ENCODE assay signal across 8 cellular contexts in genomic region chr1:39798859-39799769, GRCh38. TPM values are rescaled to one million over a fixed set of nuclear protein-coding genes. Genes with fewer than 3 reads are reported as not detected.
DNase-seq lines count a peak whose midpoint lies in the region; TF ChIP-seq lines count a peak whose summit lies in the region.
"Not testable (repeated sequence)": the region's sequence is repeated elsewhere in the genome, so short reads cannot be mapped to it uniquely, and the experiment has no call there.

No MANE protein-coding gene starts in this region.

- peak overlapping the region; percentile 72 for H3K27ac Mint-ChIP-seq in activated T-helper 2 cell treated with anti-CD3 and anti-CD28 coated beads, Interferon-gamma antibody, Interleukin-2, Interleukin-4, amounts not matched to agents 10 μg/mL and 5 μg/mL and 100 μg/mL, durations not matched to agents 14 hours and 24 hours and 36 hours

- H3K9me2 ChIP-seq in Karpas-422 (replicated peaks; ENCODE audit: insufficient read depth, low read length): not testable (repeated sequence)

- H3K4me3 ChIP-seq in GM12865 (ENCODE audit: low read depth, low read length) (peak overlapping the region; percentile 50), Karpas-422 (ENCODE audit: low read length) (peak overlapping the region; percentile 44; the same call in 1 of the 2 replicates)
- not testable (repeated sequence) for H3K4me3 ChIP-seq in H7 (ENCODE audit: insufficient read depth, low read depth, low read length); trophoblast cell (ENCODE audit: low read depth, low read length)

- not testable (repeated sequence) for H3K18ac ChIP-seq in trophoblast cell (ENCODE audit: low read length)

- not testable (repeated sequence) for H2AK5ac ChIP-seq in trophoblast cell (ENCODE audit: low read length)

- H3K36me3 ChIP-seq in H7 (replicated peaks; ENCODE audit: control insufficient read depth, insufficient read depth, low read length); Karpas-422 (ENCODE audit: insufficient read depth, low read length); trophoblast cell (ENCODE audit: control insufficient read depth in 1 of 2, insufficient read depth in 2 of 2, low read length in 2 of 2): not testable (repeated sequence)

- H2BK120ac ChIP-seq in trophoblast cell (ENCODE audit: insufficient read depth, low read length, poor library complexity): not testable (repeated sequence)

- DNase-seq in GM12865 (ENCODE audit: low read depth) (peak; percentile 98), H7 (peak; percentile 77), Karpas-422 (peak; percentile 97), SIG-M5 (lab: John Stamatoyannopoulos, UW) (peak; percentile 86), glomerular visceral epithelial cell (ENCODE audit: extremely low spot score) (peak; percentile 89), trophoblast cell (peak; percentile 79 to 89), superior temporal gyrus (ENCODE audit: extremely low spot score) (peak; percentile 76)
- peak; percentile 84 for DNase-seq in activated T-helper 2 cell treated with anti-CD3 and anti-CD28 coated beads, Interferon-gamma antibody, Interleukin-2, Interleukin-4, amounts not matched to agents 10 μg/mL and 5 μg/mL and 100 μg/mL, durations not matched to agents 14 hours and 24 hours and 36 hours (ENCODE audit: low spot score)

- H3K4me1 ChIP-seq in Karpas-422 (ENCODE audit: low read length): peaks cover 11% of the 10 kb centered on the region
- not testable (repeated sequence) for H3K4me1 ChIP-seq in trophoblast cell (ENCODE audit: control insufficient read depth in 1 of 2, insufficient read depth in 2 of 2, low read length in 2 of 2)

- not testable (repeated sequence) for H4K20me1 ChIP-seq in Karpas-422 (ENCODE audit: insufficient read depth, low read depth, low read length)

- peak overlapping the region; percentile 45; the same call in 1 of the 2 replicates for H3K9ac ChIP-seq in Karpas-422 (ENCODE audit: low read length)
- H3K9ac ChIP-seq in trophoblast cell (ENCODE audit: low read length): not testable (repeated sequence)

- H3K4me3 Mint-ChIP-seq in activated T-helper 2 cell treated with anti-CD3 and anti-CD28 coated beads, Interferon-gamma antibody, Interleukin-2, Interleukin-4, amounts not matched to agents 10 μg/mL and 5 μg/mL and 100 μg/mL, durations not matched to agents 14 hours and 24 hours and 36 hours (ENCODE audit: low read depth): peak overlapping the region; percentile 55

- not testable (repeated sequence) for H3K79me2 ChIP-seq in Karpas-422 (ENCODE audit: low read length); trophoblast cell (ENCODE audit: control insufficient read depth, insufficient read depth, low read length, poor library complexity)

- peak overlapping the region; percentile 62 for H3K4me2 ChIP-seq in Karpas-422 (ENCODE audit: low read depth, low read length, poor library complexity, severe bottlenecking)
- H3K4me2 ChIP-seq in trophoblast cell (ENCODE audit: low read length): not testable (repeated sequence)

- H3K36me3 Mint-ChIP-seq in activated T-helper 2 cell treated with anti-CD3 and anti-CD28 coated beads, Interferon-gamma antibody, Interleukin-2, Interleukin-4, amounts not matched to agents 10 μg/mL and 5 μg/mL and 100 μg/mL, durations not matched to agents 14 hours and 24 hours and 36 hours (ENCODE audit: low read depth): not testable (repeated sequence)

- not testable (repeated sequence) for H3K27me3 ChIP-seq in H7 (ENCODE audit: control insufficient read depth, insufficient read depth, low read length); Karpas-422 (ENCODE audit: low read length); trophoblast cell (ENCODE audit: insufficient read depth, low read length)

- H4K12ac ChIP-seq in trophoblast cell (ENCODE audit: low read depth, low read length): not testable (repeated sequence)

- H3K79me1 ChIP-seq in trophoblast cell (ENCODE audit: low read length): not testable (repeated sequence)

- H2AFZ ChIP-seq in Karpas-422 (ENCODE audit: low read length): peak overlapping the region; percentile 98
- not testable (repeated sequence) for H2AFZ ChIP-seq in trophoblast cell (ENCODE audit: insufficient read depth, low read length, poor library complexity)

- not testable (repeated sequence) for H2BK12ac ChIP-seq in trophoblast cell (ENCODE audit: low read length)

- H2BK5ac ChIP-seq in trophoblast cell (ENCODE audit: low read depth, low read length, poor library complexity): not testable (repeated sequence)

- H3K4ac ChIP-seq in trophoblast cell (ENCODE audit: low read depth, low read length): not testable (repeated sequence)

- H3K9me3 Mint-ChIP-seq in activated T-helper 2 cell treated with anti-CD3 and anti-CD28 coated beads, Interferon-gamma antibody, Interleukin-2, Interleukin-4, amounts not matched to agents 10 μg/mL and 5 μg/mL and 100 μg/mL, durations not matched to agents 14 hours and 24 hours and 36 hours: not testable (repeated sequence)

- intact Hi-C loops in activated T-helper 2 cell treated with anti-CD3 and anti-CD28 coated beads, Interferon-gamma antibody, Interleukin-2, Interleukin-4, amounts not matched to agents 10 μg/mL and 5 μg/mL and 100 μg/mL, durations not matched to agents 14 hours and 24 hours and 36 hours (cut with micrococcal nuclease): loop anchor here (2.0 to 10.0 kb wide), 3 partner anchors 62 to 194 kb away; partner anchors contain the start of gene PPIE

- H3K27me3 Mint-ChIP-seq in activated T-helper 2 cell treated with anti-CD3 and anti-CD28 coated beads, Interferon-gamma antibody, Interleukin-2, Interleukin-4, amounts not matched to agents 10 μg/mL and 5 μg/mL and 100 μg/mL, durations not matched to agents 14 hours and 24 hours and 36 hours (ENCODE audit: low read depth): not testable (repeated sequence)

- peaks cover 10% of the 10 kb centered on the region for H3K4me1 Mint-ChIP-seq in activated T-helper 2 cell treated with anti-CD3 and anti-CD28 coated beads, Interferon-gamma antibody, Interleukin-2, Interleukin-4, amounts not matched to agents 10 μg/mL and 5 μg/mL and 100 μg/mL, durations not matched to agents 14 hours and 24 hours and 36 hours (ENCODE audit: low read depth)

- H3K27ac ChIP-seq in Karpas-422 (ENCODE audit: low read length); trophoblast cell (ENCODE audit: low read depth, low read length): not testable (repeated sequence)

- H3K14ac ChIP-seq in trophoblast cell (ENCODE audit: low read length): not testable (repeated sequence)

- not testable (repeated sequence) for H3K23ac ChIP-seq in trophoblast cell (ENCODE audit: low read length)

- not testable (repeated sequence) for H4K8ac ChIP-seq in trophoblast cell (ENCODE audit: low read depth, low read length)

- not testable (repeated sequence) for H4K91ac ChIP-seq in trophoblast cell (ENCODE audit: low read depth, low read length)

- WGBS in trophoblast cell (ENCODE audit: extremely low coverage, insufficient coverage, insufficient read length): no CpG with 5 or more reads among the region's 26 CpGs

- H3K9me3 ChIP-seq in Karpas-422 (ENCODE audit: low read length); trophoblast cell (ENCODE audit: insufficient read depth, low read depth, low read length): not testable (repeated sequence)

- TF ChIP-seq CTCF in GM12865 (IDR thresholded peaks at IDR 0.05; ENCODE audit: insufficient read depth, low read depth, low read length, missing control alignments): peak; percentile 66

RNA-seq across cellular contexts. Expression of gene BMP8B, which starts 10.4 kb away (rescaled TPM):
- total RNA-seq in H7 (2014; rRNA removed; shearing (Covaris generic)): 0.24 and 0.37 TPM in 2 replicates
- total RNA-seq in Karpas-422 (2014; rRNA removed; shearing (Covaris generic); ENCODE audit: low replicate concordance): not detected in 2 replicates
- 1.8 and 1.9 TPM in 2 replicates for total RNA-seq in activated T-helper 2 cell treated with anti-CD3 and anti-CD28 coated beads, Interferon-gamma antibody, Interleukin-2, Interleukin-4, amounts not matched to agents 10 μg/mL and 5 μg/mL and 100 μg/mL, durations not matched to agents 14 hours and 24 hours and 36 hours
- polyA plus RNA-seq in trophoblast cell (2013): 0.01 TPM in 2 replicates

RNA-seq across cellular contexts. Expression of gene OXCT2, which starts 28.0 kb away (rescaled TPM):
- not detected in 2 replicates for total RNA-seq in H7 (2014; rRNA removed; shearing (Covaris generic))
- total RNA-seq in Karpas-422 (2014; rRNA removed; shearing (Covaris generic); ENCODE audit: low replicate concordance): not detected in 2 replicates
- 5.5 and 5.6 TPM in 2 replicates for total RNA-seq in activated T-helper 2 cell treated with anti-CD3 and anti-CD28 coated beads, Interferon-gamma antibody, Interleukin-2, Interleukin-4, amounts not matched to agents 10 μg/mL and 5 μg/mL and 100 μg/mL, durations not matched to agents 14 hours and 24 hours and 36 hours
- polyA plus RNA-seq in trophoblast cell (2013): 0.15 and 0.18 TPM in 2 replicates
